ENCODE assay signal across 8 cellular contexts in the genomic region with DNA sequence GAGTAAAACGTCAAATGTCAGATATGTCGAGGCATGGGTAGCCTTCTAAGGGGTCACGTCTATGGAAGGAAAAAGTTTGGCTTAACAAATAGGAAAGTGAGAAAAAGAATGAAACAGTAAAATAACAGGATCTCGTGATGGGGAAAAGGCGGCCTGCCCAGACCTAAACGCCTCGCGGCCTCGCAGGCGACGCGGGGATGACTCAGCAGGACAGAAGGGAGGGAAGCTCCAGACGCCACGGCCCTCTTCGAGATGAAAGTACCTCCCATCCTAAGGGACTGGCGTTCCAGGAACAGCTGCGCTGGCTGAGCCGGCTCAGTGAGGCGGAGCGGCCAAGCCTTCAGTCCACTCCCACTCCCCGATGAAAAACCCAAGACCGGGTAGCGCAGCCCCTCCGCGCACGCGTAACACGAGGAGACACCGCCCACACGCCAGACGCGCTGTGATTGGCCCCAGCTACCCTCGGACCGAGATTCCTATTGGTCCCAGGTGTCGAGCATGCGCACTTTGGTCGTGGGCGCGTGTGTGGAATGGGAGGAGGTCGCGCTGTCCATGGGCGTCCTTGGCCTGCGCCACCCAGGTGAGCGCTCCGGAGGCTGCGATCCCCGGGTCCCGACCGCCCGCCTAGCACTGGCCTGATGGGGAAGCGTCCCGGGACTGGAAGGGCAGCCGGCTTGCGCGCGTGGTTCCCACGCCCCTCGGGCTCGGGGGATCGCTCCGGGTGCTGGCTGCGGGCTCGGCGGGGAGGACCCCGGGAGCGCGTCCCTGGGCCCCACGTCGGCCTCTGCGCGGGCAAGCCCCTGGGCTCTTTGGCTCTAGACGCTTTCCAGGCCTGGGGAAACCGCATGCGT.
DNase-seq lines count a peak whose midpoint lies in the region; ATAC-seq and TF ChIP-seq lines count a peak whose summit lies in the region.

No MANE protein-coding gene starts in this region.

- ATAC-seq in HG02588 (IDR thresholded peaks at IDR 0.05; ENCODE audit: unreplicated experiment) (peak; percentile 94), right lobe of liver (peak; percentile 98 to 99 (median 98))

- TF ChIP-seq CTCF in right lobe of liver (IDR thresholded peaks at IDR 0.05): no peak

- H3K36me3 Mint-ChIP-seq in dendritic cell treated with granulocyte-macrophage colony-stimulating factor and Interleukin-4, amounts not matched to agents 40 ng/mL and 50 ng/mL, for 4 days (ENCODE audit: low read depth): peaks cover 25% of the 10 kb centered on the region

- peak overlapping the region; percentile 74 to 91 (median 87) for H3K4me3 ChIP-seq in right lobe of liver

- TF ChIP-seq POLR2A in right lobe of liver (IDR thresholded peaks at IDR 0.05): peak; percentile 48

- no peaks in the 10 kb centered on the region for H3K27me3 ChIP-seq in right lobe of liver

- no peaks in the 10 kb centered on the region for H3K9me3 ChIP-seq in right lobe of liver

- peaks cover 0 to 13% (median 2%) of the 10 kb centered on the region in 4 donors for H3K4me1 ChIP-seq in right lobe of liver

- WGBS in right lobe of liver (ENCODE audit: insufficient coverage, low coverage, low lambda C conversion rate, missing lambda C conversion rate): 46% methylated on average over 37 of the region's 74 CpGs

- peaks cover 35% of the 10 kb centered on the region for H3K4me1 Mint-ChIP-seq in dendritic cell treated with granulocyte-macrophage colony-stimulating factor and Interleukin-4, amounts not matched to agents 40 ng/mL and 50 ng/mL, for 4 days (ENCODE audit: low read depth)

- DNase-seq in EH (ENCODE audit: low read depth) (peak; percentile 100), NCI-H187 treated with DMSO at 0.1 percent for 48 hours (lab: John Stamatoyannopoulos, UW) (peak; percentile 84), right lobe of liver (peak; percentile 93 to 95 (median 94)), ecto neural progenitor cell (ENCODE audit: low spot score) (no peak)
- peak; percentile 62 to 85 for DNase-seq in activated CD4-positive, alpha-beta T cell treated with anti-CD3 and anti-CD28 coated beads, Interleukin-2, amount 50 U/mL, for 24 hours (ENCODE audit: low read depth in 1 of 2, low spot score in 1 of 2)
- DNase-seq in stimulated activated CD4-positive, alpha-beta T cell treated with anti-CD3 and anti-CD28 coated beads, TNF-alpha, amount 100 ng/mL, for 4 hours (ENCODE audit: low read depth in 3 of 3): peak; percentile 74 to 82 (median 80)

- H3K27me3 Mint-ChIP-seq in dendritic cell treated with granulocyte-macrophage colony-stimulating factor and Interleukin-4, amounts not matched to agents 40 ng/mL and 50 ng/mL, for 4 days: peaks cover 1% of the 10 kb centered on the region

- H3K36me3 ChIP-seq in right lobe of liver: peaks cover 0 to 7% (median 2%) of the 10 kb centered on the region in 4 donors

- intact Hi-C loops in dendritic cell treated with granulocyte-macrophage colony-stimulating factor and Interleukin-4, amounts not matched to agents 40 ng/mL and 50 ng/mL, for 4 days (cut with micrococcal nuclease): loop anchor here (10.0 kb wide), 1 partner anchor 593 kb away; the partner anchor contains the start of genes FASTKD3 and MTRR
- intact Hi-C loops in right lobe of liver (cut with DNase I): no loop called here

- peak overlapping the region; percentile 84 for H3K4me3 Mint-ChIP-seq in dendritic cell treated with granulocyte-macrophage colony-stimulating factor and Interleukin-4, amounts not matched to agents 40 ng/mL and 50 ng/mL, for 4 days

- peak overlapping the region; percentile 49 to 70 (median 55) for H3K27ac ChIP-seq in right lobe of liver

- peak overlapping the region; percentile 84 for H3K27ac Mint-ChIP-seq in dendritic cell treated with granulocyte-macrophage colony-stimulating factor and Interleukin-4, amounts not matched to agents 40 ng/mL and 50 ng/mL, for 4 days

- H3K9me3 Mint-ChIP-seq in dendritic cell treated with granulocyte-macrophage colony-stimulating factor and Interleukin-4, amounts not matched to agents 40 ng/mL and 50 ng/mL, for 4 days: no peaks in the 10 kb centered on the region
